ENCODE assay signal across 1 cellular context in genomic region chr4:173420821-173421220, GRCh38.
TF ChIP-seq lines count a peak whose summit lies in the region.

No MANE protein-coding gene starts in this region.

TF ChIP-seq in WTC11, 78 proteins besides CTCF, POLR2A, EP300 and RAD21 (continued from another document):
- TF ChIP-seq E2F4 (CRISPR knock-in tag; IDR thresholded peaks at IDR 0.05; ENCODE audit: borderline replicate concordance, low read depth): no peak
- TF ChIP-seq SMAD3 (CRISPR knock-in tag; IDR thresholded peaks at IDR 0.05; ENCODE audit: borderline replicate concordance): no peak
- TF ChIP-seq ATF1 (CRISPR knock-in tag; IDR thresholded peaks at IDR 0.05): no peak
- TF ChIP-seq USF2 (CRISPR knock-in tag; IDR thresholded peaks at IDR 0.05): no peak
